ENCODE assay signal across 25 cellular contexts in the genomic region with DNA sequence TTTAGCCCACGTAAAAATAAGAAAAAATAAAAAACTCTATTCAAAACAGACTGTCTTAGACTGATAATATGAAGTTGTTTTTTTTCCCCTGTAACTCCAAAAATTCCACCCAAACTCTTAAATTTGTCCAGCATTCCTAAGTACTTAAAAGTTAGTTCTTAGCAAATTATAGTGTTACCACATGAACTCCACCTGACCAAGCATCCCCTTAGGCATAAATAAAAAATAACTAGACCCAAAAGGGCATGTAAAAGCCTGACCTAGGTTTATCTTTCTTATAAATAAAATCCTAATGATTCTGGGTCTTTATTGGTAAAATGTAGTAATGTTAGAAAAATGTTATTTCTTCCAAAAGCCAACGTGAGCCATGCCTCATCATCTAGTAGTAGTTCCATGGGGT.
"Had no signal": no experiment of that assay in that cellular context is flagged by ENCODE, and none has a peak within 500 bp of the region (broad histone marks: within the 10 kb centered on the region; RNA-seq: fewer than 3 reads in every experiment).

No MANE protein-coding gene starts in this region.

- H3K4me3 ChIP-seq: colonic mucosa had no signal

- H3K9me3 ChIP-seq: colonic mucosa had no signal

- ATAC-seq: activated CD4-positive, alpha-beta T cell treated with anti-CD3 and anti-CD28 coated beads for 36 hours; activated naive CD4-positive, alpha-beta T cell treated with anti-CD3 and anti-CD28 coated beads, Interleukin-2, amount 50 U/mL, for 72 hours; activated T-cell treated with anti-CD3 and anti-CD28 coated beads, Interleukin-2, amount 50 U/mL, for 4 hours; Panc1; Right ventricle myocardium inferior had no signal

- H3K27me3 ChIP-seq: colonic mucosa had no signal

- H3K27ac ChIP-seq: colonic mucosa, KMS-11 had no signal

- DNase-seq: activated CD4-positive, alpha-beta T cell treated with anti-CD3 and anti-CD28 coated beads for 36 hours; activated CD4-positive, alpha-beta T cell treated with anti-CD3 and anti-CD28 coated beads, Interleukin-2, amount 10 ng/mL, durations not matched to agents 7 days and 5 days; activated CD4-positive, alpha-beta T cell treated with anti-CD3 and anti-CD28 coated beads, Interleukin-2, amount 50 U/mL, for 48 hours; activated CD8-positive, alpha-beta memory T cell treated with anti-CD3 and anti-CD28 coated beads, Interleukin-2, amount 50 U/mL, for 4 hours; activated gamma-delta T cell treated with Interleukin-2 at 50 U/mL for 16 hours; activated naive CD4-positive, alpha-beta T cell treated with anti-CD3 and anti-CD28 coated beads for 36 hours; activated T-cell treated with anti-CD3 and anti-CD28 coated beads for 4 hours; activated T-cell treated with anti-CD3 and anti-CD28 coated beads, Interleukin-2, amount 50 U/mL, for 4 hours; anterior cingulate cortex; colonic mucosa; NCI-H1105; NCI-H1417 treated with DMSO at 0.1 percent for 48 hours; NCI-H1694; NCI-H1930; NCI-H2081 treated with DMSO at 0.1 percent for 48 hours; NCI-H345; NCI-H524 treated with DMSO at 0.1 percent for 48 hours; RPMI8226; SIG-M5; SW 1271; T1000 had no signal
